ENCODE assay signal across 10 cellular contexts in the genomic region with DNA sequence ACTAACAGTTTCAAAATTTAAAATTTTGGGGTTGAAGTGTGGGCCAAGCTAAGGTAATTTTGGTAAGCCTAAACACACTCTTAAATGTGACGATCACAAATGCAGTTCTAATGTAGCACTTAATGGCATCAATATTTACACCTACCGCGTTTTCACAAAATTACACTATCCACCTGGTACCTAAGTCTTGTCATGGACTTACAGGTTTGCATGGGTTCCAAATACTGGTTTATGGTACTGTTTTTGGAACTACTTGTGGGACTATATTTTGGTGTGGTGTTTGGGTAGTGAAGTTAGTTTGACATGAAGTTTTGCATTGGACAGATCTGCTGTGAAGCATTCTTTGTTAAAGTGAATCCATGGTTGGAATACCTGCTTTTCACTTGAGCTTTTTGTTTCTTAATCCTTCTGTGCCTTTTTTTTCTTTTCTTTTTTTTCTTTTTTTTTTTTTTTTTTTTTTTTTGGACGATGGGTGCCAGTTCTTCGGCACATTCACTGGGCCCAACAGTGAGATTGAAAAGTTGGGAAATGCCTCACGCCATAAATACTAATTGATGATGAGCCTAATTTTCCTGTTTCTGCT. TPM values are rescaled to one million over a fixed set of nuclear protein-coding genes. Genes with fewer than 3 reads are reported as not detected.
DNase-seq lines count a peak whose midpoint lies in the region; ATAC-seq and TF ChIP-seq lines count a peak whose summit lies in the region.
"Had no signal": no experiment of that assay in that cellular context is flagged by ENCODE, and none has a peak within 500 bp of the region (broad histone marks: within the 10 kb centered on the region; RNA-seq: fewer than 3 reads in every experiment).

No MANE protein-coding gene starts in this region.

- peaks cover 39 to 90% (median 42%) of the 10 kb centered on the region in 3 donors for H3K4me1 ChIP-seq in gastroesophageal sphincter

- no peak for TF ChIP-seq CTCF in gastroesophageal sphincter (IDR thresholded peaks at IDR 0.05)

- no peak for TF ChIP-seq EP300 in gastroesophageal sphincter (IDR thresholded peaks at IDR 0.05)

- no peaks in the 10 kb centered on the region for H3K9me3 Mint-ChIP-seq in activated naive CD4-positive, alpha-beta T cell treated with anti-CD3 and anti-CD28 coated beads for 36 hours
- H3K9me3 Mint-ChIP-seq in activated T-helper 1 cell treated with anti-CD3 and anti-CD28 coated beads, Interleukin-12 subunit alpha, Interleukin-12 subunit beta, Interleukin-2, Interleukin-4 antibody, amounts not matched to agents 30 ng/mL and 10 ng/mL and 1 ng/mL, durations not matched to agents 14 hours and 24 hours and 36 hours: no peaks in the 10 kb centered on the region
- H3K9me3 Mint-ChIP-seq in stimulated activated naive CD8-positive, alpha-beta T cell treated with anti-CD3 and anti-CD28 coated beads, Interleukin-15, amount 100 ng/mL, for 72 hours: no peaks in the 10 kb centered on the region
- H3K9me3 Mint-ChIP-seq: activated B cell treated with CpG ODN at 0.5 μM for 24 hours had no signal

- intact Hi-C loops in activated naive CD4-positive, alpha-beta T cell treated with anti-CD3 and anti-CD28 coated beads for 36 hours (cut with micrococcal nuclease): no loop called here
- intact Hi-C loops in activated T-helper 1 cell treated with anti-CD3 and anti-CD28 coated beads, Interleukin-12 subunit alpha, Interleukin-12 subunit beta, Interleukin-2, Interleukin-4 antibody, amounts not matched to agents 30 ng/mL and 10 ng/mL and 1 ng/mL, durations not matched to agents 14 hours and 24 hours and 36 hours (cut with micrococcal nuclease): loop anchor here (2.0 kb wide), 1 partner anchor 14 kb away; no protein-coding TSS in a partner anchor

- DNase-seq in activated naive CD4-positive, alpha-beta T cell treated with anti-CD3 and anti-CD28 coated beads for 36 hours: no peak
- DNase-seq in activated naive CD4-positive, alpha-beta T cell treated with anti-CD3 and anti-CD28 coated beads, Interleukin-2, amount 50 U/mL, for 16 hours: no peak
- no peak for DNase-seq in activated T-helper 1 cell treated with anti-CD3 and anti-CD28 coated beads, Interleukin-12 subunit alpha, Interleukin-12 subunit beta, Interleukin-2, Interleukin-4 antibody, amounts not matched to agents 30 ng/mL and 10 ng/mL and 1 ng/mL, durations not matched to agents 14 hours and 24 hours and 36 hours (ENCODE audit: low spot score)
- DNase-seq in stimulated activated naive CD8-positive, alpha-beta T cell treated with anti-CD3 and anti-CD28 coated beads, Interleukin-15, amount 100 ng/mL, for 72 hours: no peak
- no peak for DNase-seq in ecto neural progenitor cell (ENCODE audit: low spot score)
- DNase-seq in RPMI8226: no peak
- DNase-seq: activated B cell treated with CpG ODN at 0.5 μM for 24 hours, BE2C had no signal

- peak overlapping the region in 2 of 4 donors; percentile 32 to 38 for H3K27ac ChIP-seq in gastroesophageal sphincter

- peaks cover 92% of the 10 kb centered on the region for H3K36me3 Mint-ChIP-seq in activated naive CD4-positive, alpha-beta T cell treated with anti-CD3 and anti-CD28 coated beads for 36 hours (ENCODE audit: low read depth)
- H3K36me3 Mint-ChIP-seq in activated T-helper 1 cell treated with anti-CD3 and anti-CD28 coated beads, Interleukin-12 subunit alpha, Interleukin-12 subunit beta, Interleukin-2, Interleukin-4 antibody, amounts not matched to agents 30 ng/mL and 10 ng/mL and 1 ng/mL, durations not matched to agents 14 hours and 24 hours and 36 hours (ENCODE audit: low read depth): peaks cover 91% of the 10 kb centered on the region

- no peaks in the 10 kb centered on the region for H3K27me3 Mint-ChIP-seq in activated naive CD4-positive, alpha-beta T cell treated with anti-CD3 and anti-CD28 coated beads for 36 hours (ENCODE audit: low read depth)
- no peaks in the 10 kb centered on the region for H3K27me3 Mint-ChIP-seq in activated T-helper 1 cell treated with anti-CD3 and anti-CD28 coated beads, Interleukin-12 subunit alpha, Interleukin-12 subunit beta, Interleukin-2, Interleukin-4 antibody, amounts not matched to agents 30 ng/mL and 10 ng/mL and 1 ng/mL, durations not matched to agents 14 hours and 24 hours and 36 hours (ENCODE audit: insufficient read depth)
- no peaks in the 10 kb centered on the region for H3K27me3 Mint-ChIP-seq in stimulated activated naive CD8-positive, alpha-beta T cell treated with anti-CD3 and anti-CD28 coated beads, Interleukin-15, amount 100 ng/mL, for 72 hours
- H3K27me3 Mint-ChIP-seq: activated B cell treated with CpG ODN at 0.5 μM for 24 hours had no signal

- no peak for ATAC-seq in gastroesophageal sphincter
- no peak for ATAC-seq in stimulated activated naive CD8-positive, alpha-beta T cell treated with anti-CD3 and anti-CD28 coated beads, Interleukin-15, amount 100 ng/mL, for 72 hours
- ATAC-seq in HG03135 (IDR thresholded peaks at IDR 0.05; ENCODE audit: unreplicated experiment): no peak

- peaks cover 78% of the 10 kb centered on the region for H3K4me1 Mint-ChIP-seq in activated naive CD4-positive, alpha-beta T cell treated with anti-CD3 and anti-CD28 coated beads for 36 hours (ENCODE audit: low read depth)
- peaks cover 89% of the 10 kb centered on the region for H3K4me1 Mint-ChIP-seq in activated T-helper 1 cell treated with anti-CD3 and anti-CD28 coated beads, Interleukin-12 subunit alpha, Interleukin-12 subunit beta, Interleukin-2, Interleukin-4 antibody, amounts not matched to agents 30 ng/mL and 10 ng/mL and 1 ng/mL, durations not matched to agents 14 hours and 24 hours and 36 hours (ENCODE audit: low read depth)
- peaks cover 78% of the 10 kb centered on the region for H3K4me1 Mint-ChIP-seq in stimulated activated naive CD8-positive, alpha-beta T cell treated with anti-CD3 and anti-CD28 coated beads, Interleukin-15, amount 100 ng/mL, for 72 hours

- CTCF ChIA-PET in activated naive CD4-positive, alpha-beta T cell treated with anti-CD3 and anti-CD28 coated beads for 36 hours (lab: Charles Lee): interaction anchor here (0.6 to 1.9 kb wide), 4 partner anchors 14 to 80 kb away, joined by 3 to 4 read pairs (median 4); no protein-coding TSS in a partner anchor

- no peaks in the 10 kb centered on the region for H3K27me3 ChIP-seq in gastroesophageal sphincter
- H3K27me3 ChIP-seq: BE2C had no signal

- H3K36me3 ChIP-seq in gastroesophageal sphincter: peaks cover 36 to 91% of the 10 kb centered on the region in 2 donors

- WGBS in gastroesophageal sphincter (ENCODE audit: low coverage in 1 of 2), 2 donors: 47 to 52% methylated on average over 3 to 4 of the region's 6 CpGs

- peak overlapping the region; percentile 18 to 68 for H3K4me3 ChIP-seq in gastroesophageal sphincter

- peak overlapping the region; percentile 92 for H3K4me3 Mint-ChIP-seq in activated naive CD4-positive, alpha-beta T cell treated with anti-CD3 and anti-CD28 coated beads for 36 hours
- peak overlapping the region; percentile 97 for H3K4me3 Mint-ChIP-seq in activated T-helper 1 cell treated with anti-CD3 and anti-CD28 coated beads, Interleukin-12 subunit alpha, Interleukin-12 subunit beta, Interleukin-2, Interleukin-4 antibody, amounts not matched to agents 30 ng/mL and 10 ng/mL and 1 ng/mL, durations not matched to agents 14 hours and 24 hours and 36 hours
- peak overlapping the region; percentile 88 to 96 for H3K4me3 Mint-ChIP-seq in stimulated activated naive CD8-positive, alpha-beta T cell treated with anti-CD3 and anti-CD28 coated beads, Interleukin-15, amount 100 ng/mL, for 72 hours

- TF ChIP-seq POLR2A in gastroesophageal sphincter (IDR thresholded peaks at IDR 0.05): no peak

- no peaks in the 10 kb centered on the region for H3K9me3 ChIP-seq in gastroesophageal sphincter
- H3K9me3 ChIP-seq: BE2C had no signal

- peak overlapping the region; percentile 82 for H3K27ac Mint-ChIP-seq in activated naive CD4-positive, alpha-beta T cell treated with anti-CD3 and anti-CD28 coated beads for 36 hours
- peak overlapping the region; percentile 57 for H3K27ac Mint-ChIP-seq in activated T-helper 1 cell treated with anti-CD3 and anti-CD28 coated beads, Interleukin-12 subunit alpha, Interleukin-12 subunit beta, Interleukin-2, Interleukin-4 antibody, amounts not matched to agents 30 ng/mL and 10 ng/mL and 1 ng/mL, durations not matched to agents 14 hours and 24 hours and 36 hours
- H3K27ac Mint-ChIP-seq in stimulated activated naive CD8-positive, alpha-beta T cell treated with anti-CD3 and anti-CD28 coated beads, Interleukin-15, amount 100 ng/mL, for 72 hours: no peak overlapping the region

RNA-seq across cellular contexts. Expression of a gene that starts 6.5 kb away (rescaled TPM):
- total RNA-seq in activated naive CD4-positive, alpha-beta T cell treated with anti-CD3 and anti-CD28 coated beads for 36 hours: 100 to 1,000 TPM; 250 to 269 TPM
- total RNA-seq in activated T-helper 1 cell treated with anti-CD3 and anti-CD28 coated beads, Interleukin-12 subunit alpha, Interleukin-12 subunit beta, Interleukin-2, Interleukin-4 antibody, amounts not matched to agents 30 ng/mL and 10 ng/mL and 1 ng/mL, durations not matched to agents 14 hours and 24 hours and 36 hours: 525 and 546 TPM in 2 replicates
- total RNA-seq in gastroesophageal sphincter: 100 to 1,000 TPM; 108 to 195 (median 156) TPM

RNA-seq across cellular contexts. Expression of a gene that starts 53.4 kb away (rescaled TPM):
- total RNA-seq in activated naive CD4-positive, alpha-beta T cell treated with anti-CD3 and anti-CD28 coated beads for 36 hours: 10 to 100 TPM; 23.6 to 24.4 TPM
- 23.5 and 23.6 TPM in 2 replicates for total RNA-seq in activated T-helper 1 cell treated with anti-CD3 and anti-CD28 coated beads, Interleukin-12 subunit alpha, Interleukin-12 subunit beta, Interleukin-2, Interleukin-4 antibody, amounts not matched to agents 30 ng/mL and 10 ng/mL and 1 ng/mL, durations not matched to agents 14 hours and 24 hours and 36 hours
- total RNA-seq in gastroesophageal sphincter: 10 to 100 TPM; 20.5 to 51.0 (median 40.6) TPM

Comparison
In these comparisons a context has a peak if more than half of its experiments do, and no peak if none do; other contexts are left out.
1. H3K27ac Mint-ChIP-seq: peak in activated naive CD4-positive, alpha-beta T cell treated with anti-CD3 and anti-CD28 coated beads for 36 hours (single experiment) and activated T-helper 1 cell treated with anti-CD3 and anti-CD28 coated beads, Interleukin-12 subunit alpha, Interleukin-12 subunit beta, Interleukin-2, Interleukin-4 antibody, amounts not matched to agents 30 ng/mL and 10 ng/mL and 1 ng/mL, durations not matched to agents 14 hours and 24 hours and 36 hours (single experiment); none in stimulated activated naive CD8-positive, alpha-beta T cell treated with anti-CD3 and anti-CD28 coated beads, Interleukin-15, amount 100 ng/mL, for 72 hours (0 of 2).
2. Peak in every context shown above with its lines, with median percentiles within 50 percentile points of each other: H3K4me3 Mint-ChIP-seq.